ENCODE assay signal across 12 cellular contexts in the genomic region with DNA sequence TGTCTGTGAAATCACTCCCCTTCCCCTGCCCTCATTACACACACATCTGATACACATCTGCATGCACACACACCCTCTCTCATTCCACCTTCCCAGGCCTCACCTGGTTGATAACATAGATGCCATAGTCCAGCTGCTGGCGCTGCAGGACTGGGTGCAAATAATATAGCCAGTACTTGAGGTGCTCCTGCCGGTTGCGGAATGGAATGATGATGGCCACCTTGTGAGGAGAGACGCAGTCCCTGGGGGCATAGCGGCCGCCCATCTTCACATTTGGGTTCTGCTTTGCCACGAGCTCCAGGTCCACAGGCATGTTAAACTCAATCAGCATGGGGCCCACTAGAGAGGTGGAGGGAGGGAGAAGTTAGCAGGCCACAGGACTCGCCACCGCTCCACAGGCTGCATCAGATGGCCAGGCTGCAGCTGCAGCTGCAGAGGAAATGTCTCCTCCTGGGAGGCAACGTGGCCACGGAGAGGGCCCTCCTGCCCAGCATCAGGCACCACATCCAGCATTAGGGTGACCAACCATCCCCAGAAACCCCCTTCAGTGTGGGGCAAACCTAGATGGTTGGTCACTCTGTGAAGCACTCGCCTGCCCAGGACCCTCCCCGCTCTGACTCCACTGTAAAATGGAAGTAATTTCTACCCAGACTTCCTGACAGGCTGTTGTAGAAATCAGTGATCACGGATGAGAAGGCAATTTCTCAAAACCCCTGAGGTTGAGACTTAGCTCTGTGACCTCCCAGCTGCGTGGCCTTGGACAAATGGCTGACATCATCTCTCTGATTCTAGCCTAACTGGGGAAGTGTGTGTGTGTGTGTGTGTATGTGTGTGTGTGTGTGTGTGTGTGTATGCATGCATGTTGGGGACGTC. TPM values are rescaled to one million over a fixed set of nuclear protein-coding genes. Genes with fewer than 3 reads are reported as not detected.
DNase-seq lines count a peak whose midpoint lies in the region; TF ChIP-seq lines count a peak whose summit lies in the region.
"Had no signal": no experiment of that assay in that cellular context is flagged by ENCODE, and none has a peak within 500 bp of the region (broad histone marks: within the 10 kb centered on the region; RNA-seq: fewer than 3 reads in every experiment).

No MANE protein-coding gene starts in this region.

- H3K9ac ChIP-seq in BLaER1 (peak overlapping the region; percentile 76), H9 (ENCODE audit: extremely low read depth, insufficient read length, low read length) (no peak overlapping the region), neuronal stem cell (ENCODE audit: low read depth, low read length, poor library complexity) (peak overlapping the region; percentile 63)

- H3T11ph ChIP-seq in H9 (ENCODE audit: low read length) = no peak overlapping the region

- H3K27ac Mint-ChIP-seq in H9 = peak overlapping the region in 2 of 3 experiments; percentile 41 to 57; a peak in 3 of 7 replicates
- H3K27ac Mint-ChIP-seq in activated naive CD4-positive, alpha-beta T cell treated with anti-CD3 and anti-CD28 coated beads, Interleukin-2, amount 10 ng/mL, durations not matched to agents 7 days and 5 days = no peak overlapping the region

- H2BK12ac ChIP-seq in H9 (ENCODE audit: insufficient read length, low read depth, low read length) (no peak overlapping the region), neuronal stem cell (ENCODE audit: low read length) (no peak overlapping the region)

- H3K27me3 ChIP-seq in BLaER1 (no peaks in the 10 kb centered on the region), H9 (ENCODE audit: insufficient read depth, low read length) (no peaks in the 10 kb centered on the region), neuronal stem cell (ENCODE audit: control insufficient read depth in 3 of 3, insufficient read depth in 3 of 3, low read depth in 1 of 3, low read length in 3 of 3) (peaks cover 0 to 3% (median 0%) of the 10 kb centered on the region in 3 experiments)

- H3K4me1 ChIP-seq in BLaER1 (peaks cover 89% of the 10 kb centered on the region), H9 (ENCODE audit: insufficient read depth, low read length) (no peaks in the 10 kb centered on the region), neuronal stem cell (ENCODE audit: control insufficient read depth in 2 of 2, insufficient read depth in 1 of 2, low read depth in 1 of 2, low read length in 2 of 2) (peaks cover 8 to 12% of the 10 kb centered on the region in 2 donors)

- no peak overlapping the region for H2BK15ac ChIP-seq in H9 (ENCODE audit: low read depth, low read length)
- no peak overlapping the region for H2BK15ac ChIP-seq in neuronal stem cell (ENCODE audit: low read length)

- POLR2A ChIA-PET in GM10248 (lab: Yijun Ruan, JAX) = interaction anchor here (1.6 kb wide), 1 partner anchor 13 kb away, joined by 3 read pairs; no protein-coding TSS in a partner anchor

- peak overlapping the region; percentile 12; the same call in 1 of the 2 replicates for H3K14ac ChIP-seq in H9 (ENCODE audit: insufficient read depth, low read length)
- peak overlapping the region; percentile 42 for H3K14ac ChIP-seq in neuronal stem cell (ENCODE audit: low read length)

- H3K9me3 Mint-ChIP-seq in H9 = no peaks in the 10 kb centered on the region; a peak in 1 of 5 replicates
- no peaks in the 10 kb centered on the region for H3K9me3 Mint-ChIP-seq in activated naive CD4-positive, alpha-beta T cell treated with anti-CD3 and anti-CD28 coated beads, Interleukin-2, amount 10 ng/mL, durations not matched to agents 7 days and 5 days

- peaks cover 4% of the 10 kb centered on the region for H3K79me1 ChIP-seq in H9 (ENCODE audit: insufficient read depth, low read depth, low read length, poor library complexity, severe bottlenecking)
- no peaks in the 10 kb centered on the region for H3K79me1 ChIP-seq in neuronal stem cell (ENCODE audit: low read depth, low read length)

- H3K18ac ChIP-seq in H9 (ENCODE audit: insufficient read length, low read depth, low read length) (no peak overlapping the region), neuronal stem cell (ENCODE audit: low read length) (no peak overlapping the region)

- H3K36me3 ChIP-seq in BLaER1 (peaks cover 34% of the 10 kb centered on the region), neuronal stem cell (replicated peaks in 1 of 2; ENCODE audit: control insufficient read depth in 2 of 2, insufficient read depth in 2 of 2, low read length in 2 of 2) (peaks cover 0 to 8% of the 10 kb centered on the region in 2 donors)

- CTCF ChIA-PET in GM10248 (lab: Yijun Ruan, JAX) = interaction anchor here (1.0 to 2.6 kb wide), 5 partner anchors 9 to 91 kb away, joined by 3 to 13 read pairs (median 4); no protein-coding TSS in a partner anchor
- CTCF ChIA-PET in activated naive CD4-positive, alpha-beta T cell treated with anti-CD3 and anti-CD28 coated beads, Interleukin-2, amount 10 ng/mL, durations not matched to agents 7 days and 5 days (lab: Charles Lee) = interaction anchor here (0.7 to 3.0 kb wide), 2 partner anchors 10 to 32 kb away, joined by 3 to 8 read pairs; a partner anchor contains a TSS

- H2BK20ac ChIP-seq in H9 (ENCODE audit: low read depth, low read length, poor library complexity, severe bottlenecking) = no peak overlapping the region

- H3K4me3 ChIP-seq in BLaER1 (peak overlapping the region; percentile 50), coronary artery (no peak overlapping the region), neuronal stem cell (ENCODE audit: low read length in 2 of 2) (no peak overlapping the region)

- H3K56ac ChIP-seq in H9 (ENCODE audit: insufficient read length, low read depth, low read length) = no peak overlapping the region

- H3K4me1 Mint-ChIP-seq in H9 = peaks cover 6 to 8% of the 10 kb centered on the region in 2 experiments
- H3K4me1 Mint-ChIP-seq in activated naive CD4-positive, alpha-beta T cell treated with anti-CD3 and anti-CD28 coated beads, Interleukin-2, amount 10 ng/mL, durations not matched to agents 7 days and 5 days = peaks cover 57% of the 10 kb centered on the region

- peaks cover 2 to 5% (median 2%) of the 10 kb centered on the region in 3 experiments; a peak in 3 of 7 replicates for H3K36me3 Mint-ChIP-seq in H9 (ENCODE audit: insufficient read depth in 1 of 3, low read depth in 3 of 3)
- peaks cover 35% of the 10 kb centered on the region for H3K36me3 Mint-ChIP-seq in activated naive CD4-positive, alpha-beta T cell treated with anti-CD3 and anti-CD28 coated beads, Interleukin-2, amount 10 ng/mL, durations not matched to agents 7 days and 5 days

- H4K91ac ChIP-seq in H9 (ENCODE audit: insufficient read length, low read depth, low read length) = no peak overlapping the region
- no peak overlapping the region for H4K91ac ChIP-seq in neuronal stem cell (ENCODE audit: low read depth, low read length, poor library complexity)

- H3K23me2 ChIP-seq in H9 (ENCODE audit: insufficient read length, low read depth, low read length, poor library complexity, severe bottlenecking) = no peaks in the 10 kb centered on the region

- H3K4ac ChIP-seq in H9 (ENCODE audit: low read depth, low read length) (no peak overlapping the region), neuronal stem cell (ENCODE audit: low read length) (no peak overlapping the region)

- DNase-seq in H9 (no peak), coronary artery (ENCODE audit: low spot score) (peak; percentile 71), neuronal stem cell (ENCODE audit: low spot score) (no peak), GM10248 (ENCODE audit: extremely low spot score) (no peak), iPS-NIHi11 (ENCODE audit: low spot score) (no peak), NCI-H82 treated with DMSO at 0.1 percent for 48 hours (lab: John Stamatoyannopoulos, UW; ENCODE audit: unreplicated experiment) (no peak)
- DNase-seq in activated naive CD4-positive, alpha-beta T cell treated with anti-CD3 and anti-CD28 coated beads, Interleukin-2, amount 10 ng/mL, durations not matched to agents 7 days and 5 days = no peak
- DNase-seq: activated gamma-delta T cell, cortex of kidney, midbrain, NCI-H1417 treated with DMSO at 0.1 percent for 48 hours had no signal

- H3K4me2 ChIP-seq in BLaER1 (peak overlapping the region; percentile 90), H9 (ENCODE audit: insufficient read depth, insufficient read length, low read length) (no peak overlapping the region), neuronal stem cell (ENCODE audit: insufficient read depth, low read length, poor library complexity, severe bottlenecking) (no peak overlapping the region)

- TF ChIP-seq CTCF in H9 (conservative IDR thresholded peaks at IDR 0.05) (no peak), coronary artery (IDR thresholded peaks at IDR 0.05) (no peak), GM10248 (IDR thresholded peaks at IDR 0.05; ENCODE audit: control extremely low read depth, extremely low read depth, low read depth, missing control alignments) (no peak)

- no peaks in the 10 kb centered on the region for H3K27me3 Mint-ChIP-seq in H9 (ENCODE audit: low read depth)
- no peaks in the 10 kb centered on the region for H3K27me3 Mint-ChIP-seq in activated naive CD4-positive, alpha-beta T cell treated with anti-CD3 and anti-CD28 coated beads, Interleukin-2, amount 10 ng/mL, durations not matched to agents 7 days and 5 days

- no peaks in the 10 kb centered on the region for H3K79me2 ChIP-seq in H9 (ENCODE audit: insufficient read depth, low read length)

- H2BK5ac ChIP-seq in H9 (ENCODE audit: insufficient read length, low read length) (no peak overlapping the region), neuronal stem cell (ENCODE audit: low read length) (no peak overlapping the region)

- H4K8ac ChIP-seq in H9 (replicated peaks; ENCODE audit: insufficient read length, low read depth, low read length) (no peak overlapping the region), neuronal stem cell (ENCODE audit: low read depth, low read length) (no peak overlapping the region)

- H3K27ac ChIP-seq in BLaER1 (peak overlapping the region; percentile 91), H9 (ENCODE audit: insufficient read length, low read depth, low read length) (no peak overlapping the region), coronary artery (peak overlapping the region in 1 of 2 donors; percentile 73), neuronal stem cell (replicated peaks; ENCODE audit: low read length) (no peak overlapping the region)

- H4K20me1 ChIP-seq in BLaER1 (peaks cover 8% of the 10 kb centered on the region; the same call in 1 of the 2 replicates), H9 (ENCODE audit: control insufficient read depth, insufficient read depth, insufficient read length) (no peaks in the 10 kb centered on the region)

- no peak overlapping the region for H2BK120ac ChIP-seq in H9 (ENCODE audit: low read depth, low read length, poor library complexity, severe bottlenecking)
- H2BK120ac ChIP-seq in neuronal stem cell (ENCODE audit: low read depth, low read length) = no peak overlapping the region

- H3K9me3 ChIP-seq in BLaER1 (no peaks in the 10 kb centered on the region), H9 (ENCODE audit: control insufficient read depth, low read depth, low read length) (no peaks in the 10 kb centered on the region), neuronal stem cell (replicated peaks in 1 of 2; ENCODE audit: control insufficient read depth in 2 of 2, insufficient read depth in 1 of 2, low read depth in 1 of 2, low read length in 2 of 2) (no peaks in the 10 kb centered on the region)

- no peak overlapping the region for H4K5ac ChIP-seq in H9 (ENCODE audit: insufficient read length, low read depth, low read length)

- H2AK5ac ChIP-seq in H9 (ENCODE audit: insufficient read length, low read length) = no peak overlapping the region
- H2AK5ac ChIP-seq in neuronal stem cell (ENCODE audit: low read depth, low read length) = no peak overlapping the region

- no CpG with 5 or more reads among the region's 16 CpGs for WGBS in H9 (ENCODE audit: extremely low coverage, insufficient read length, low lambda C conversion rate)
- WGBS in neuronal stem cell (ENCODE audit: extremely low coverage in 2 of 2, insufficient read length in 2 of 2, insufficient replicate concordance in 1 of 2), 2 donors = no CpG with 5 or more reads among the region's 16 CpGs

- no peak overlapping the region for H2AFZ ChIP-seq in H9 (ENCODE audit: low read length)
- no peak overlapping the region for H2AFZ ChIP-seq in neuronal stem cell (ENCODE audit: low read length)

- H3K4me3 Mint-ChIP-seq in H9 = no peak overlapping the region
- H3K4me3 Mint-ChIP-seq in activated naive CD4-positive, alpha-beta T cell treated with anti-CD3 and anti-CD28 coated beads, Interleukin-2, amount 10 ng/mL, durations not matched to agents 7 days and 5 days = no peak overlapping the region

- H3K23ac ChIP-seq in H9 (ENCODE audit: insufficient read length, low read depth, low read length) (no peak overlapping the region), neuronal stem cell (ENCODE audit: low read depth, low read length, poor library complexity) (no peak overlapping the region)

RNA-seq across cellular contexts. Expression of a gene that starts 31.8 kb away (rescaled TPM):
- total RNA-seq in H9 (2021) = 15.3 and 16.1 TPM in 2 replicates
- 13.2 TPM for polyA plus RNA-seq in neuronal stem cell (2013, experiment 1 of 2)
- polyA plus RNA-seq in neuronal stem cell (2013, experiment 2 of 2) = 13.0 TPM

RNA-seq across cellular contexts. Expression of a gene that starts 58.8 kb away (rescaled TPM):
- total RNA-seq in H9 (2021) = 26.3 and 26.9 TPM in 2 replicates
- 14.0 TPM for polyA plus RNA-seq in neuronal stem cell (2013, experiment 1 of 2)
- 14.7 TPM for polyA plus RNA-seq in neuronal stem cell (2013, experiment 2 of 2)
